In the genomic region with DNA sequence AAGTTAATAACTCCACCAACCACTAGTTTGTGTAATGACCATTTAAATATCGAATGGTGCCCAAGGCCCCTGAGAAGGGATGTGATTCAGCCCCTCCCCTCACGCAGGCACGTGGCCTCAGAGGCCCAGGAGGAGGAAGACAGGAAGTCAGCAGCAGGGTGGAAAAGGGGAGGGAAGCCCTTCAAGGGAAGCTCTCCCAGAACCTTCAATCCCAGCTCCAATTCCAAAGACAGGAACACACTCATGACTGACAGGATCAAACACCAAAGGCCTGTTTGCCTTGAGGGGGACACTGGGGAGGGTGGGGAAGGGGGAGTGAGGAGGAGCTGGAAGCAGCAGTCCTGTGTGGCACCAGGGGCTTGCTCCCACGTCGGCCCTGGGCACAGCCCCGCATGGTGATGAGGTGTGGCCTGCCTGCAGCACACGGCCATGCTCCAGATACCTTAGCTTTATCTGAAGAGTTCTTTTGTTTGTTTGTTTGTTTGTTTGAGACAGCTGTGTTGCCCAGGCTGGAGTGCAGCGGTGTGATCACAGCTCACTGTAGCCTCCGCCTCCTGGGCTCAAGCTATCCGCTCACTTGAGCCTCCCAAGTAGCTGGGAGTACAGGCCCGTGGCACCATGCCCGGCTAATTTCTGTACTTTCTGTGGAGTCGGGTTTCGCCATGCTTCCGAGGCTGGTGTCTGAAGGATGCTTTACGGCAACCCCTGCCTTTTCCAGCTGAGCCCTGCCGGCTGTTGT, we compare ENCODE assay signal across 1 cellular context.
TF ChIP-seq lines count a peak whose summit lies in the region.

No MANE protein-coding gene starts in this region.

TF ChIP-seq in PFSK-1, 5 proteins besides CTCF, POLR2A, EP300 and RAD21 (continued from another document):
- no peak for TF ChIP-seq REST (IDR thresholded peaks at IDR 0.05; ENCODE audit: insufficient read depth in 1 of 2, low read depth in 2 of 2, low read length in 2 of 2)
- no peak for TF ChIP-seq FOXP2 (optimal IDR thresholded peaks at IDR 0.05; ENCODE audit: borderline replicate concordance, extremely low read depth, extremely low read length, insufficient read depth)
